8 cellular contexts compared by ENCODE assay signal in the genomic region with DNA sequence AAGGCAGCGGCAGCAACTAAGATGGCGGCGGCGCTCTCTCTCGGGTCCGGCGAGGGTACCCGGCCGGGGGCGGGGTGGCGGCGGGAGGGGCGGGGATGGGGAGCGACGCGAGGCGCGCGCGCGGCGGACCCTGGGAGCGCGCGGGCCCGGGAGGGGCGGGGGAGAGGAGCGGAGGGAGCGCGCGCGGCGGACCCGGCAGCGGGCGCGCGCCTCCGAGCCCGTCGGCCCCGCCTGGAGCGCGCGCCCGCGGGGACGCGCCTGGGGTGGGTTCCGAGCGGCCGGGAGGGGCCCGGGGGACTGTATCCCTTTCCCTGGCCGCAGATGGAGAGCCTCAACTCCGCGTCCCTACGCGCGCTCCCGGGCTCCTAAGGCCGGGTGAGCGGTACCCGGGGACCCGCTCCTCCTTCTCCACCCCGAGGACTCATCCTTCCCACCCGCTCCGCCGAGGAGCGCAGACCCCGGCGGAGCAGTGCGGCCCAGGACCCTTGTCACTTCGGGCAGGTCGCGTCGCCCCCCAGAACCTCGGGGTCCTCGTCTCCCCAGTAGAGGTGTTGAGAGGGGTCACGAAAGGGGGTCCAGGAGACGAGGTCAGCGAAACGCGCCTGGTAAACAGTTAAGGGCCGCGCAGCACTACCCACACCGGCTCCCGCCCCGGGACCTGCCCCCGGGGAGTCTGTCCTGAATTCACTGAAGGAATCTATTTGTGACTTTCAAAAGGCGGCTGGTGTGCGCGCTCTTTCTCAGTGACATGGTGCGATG. TPM values are rescaled to one million over a fixed set of nuclear protein-coding genes. Genes with fewer than 3 reads are reported as not detected.
DNase-seq lines count a peak whose midpoint lies in the region; ATAC-seq and TF ChIP-seq lines count a peak whose summit lies in the region.

A gene (minus strand): TSS at position 23 of the 759 bp plus-strand sequence. CDS start 232 bp downstream, outside the sequence.

- no peak within 1 kb of the TSS for H3K23ac ChIP-seq in H9 (ENCODE audit: insufficient read length, low read depth, low read length)

- no peak within 1 kb of the TSS for H4K5ac ChIP-seq in H9 (ENCODE audit: insufficient read length, low read depth, low read length)

- H3K4me3 ChIP-seq in psoas muscle (peak within 1 kb of the TSS; percentile 73), upper lobe of right lung (peak within 1 kb of the TSS; percentile 79)

- H3K79me2 ChIP-seq in H9 (ENCODE audit: insufficient read depth, low read length) = peaks cover 17% of the 10 kb centered on the region; the same call in 1 of the 2 replicates

- WGBS in H9 (ENCODE audit: extremely low coverage, insufficient read length, low lambda C conversion rate) = no CpG with 5 or more reads among the region's 93 CpGs
- WGBS in psoas muscle, 3 donors = 1 to 2% (median 2%) methylated on average over 32 to 93 of the region's 93 CpGs

- H3K9me3 ChIP-seq in H9 (ENCODE audit: control insufficient read depth, low read depth, low read length) (no peaks in the 10 kb centered on the region), psoas muscle (no peaks in the 10 kb centered on the region), upper lobe of right lung (no peaks in the 10 kb centered on the region)

- peak within 1 kb of the TSS; percentile 77 for H3K9ac ChIP-seq in H9 (ENCODE audit: extremely low read depth, insufficient read length, low read length)

- no peak within 1 kb of the TSS for H3T11ph ChIP-seq in H9 (ENCODE audit: low read length)

- H2BK20ac ChIP-seq in H9 (ENCODE audit: low read depth, low read length, poor library complexity, severe bottlenecking) = no peak within 1 kb of the TSS

- H3K18ac ChIP-seq in H9 (ENCODE audit: insufficient read length, low read depth, low read length) = peak within 1 kb of the TSS; percentile 57

- no peaks in the 10 kb centered on the region; a peak in 2 of 5 replicates for H3K9me3 Mint-ChIP-seq in H9

- H2BK120ac ChIP-seq in H9 (ENCODE audit: low read depth, low read length, poor library complexity, severe bottlenecking) = no peak within 1 kb of the TSS

- H3K27me3 ChIP-seq in H9 (ENCODE audit: insufficient read depth, low read length) = peaks cover 6% of the 10 kb centered on the region; the same call in 1 of the 2 replicates
- no peaks in the 10 kb centered on the region for H3K27me3 ChIP-seq in psoas muscle (ENCODE audit: insufficient read depth in 3 of 3, low read length in 2 of 3)
- H3K27me3 ChIP-seq in upper lobe of right lung = no peaks in the 10 kb centered on the region

- peaks cover 0 to 3% (median 3%) of the 10 kb centered on the region in 3 experiments; a peak in 5 of 7 replicates for H3K36me3 Mint-ChIP-seq in H9 (ENCODE audit: insufficient read depth in 1 of 3, low read depth in 3 of 3)

- no peak within 1 kb of the TSS for H2BK5ac ChIP-seq in H9 (ENCODE audit: insufficient read length, low read length)

- H3K27me3 Mint-ChIP-seq in H9 (ENCODE audit: low read depth) = peaks cover 39% of the 10 kb centered on the region

- H2AFZ ChIP-seq in H9 (ENCODE audit: low read length) = no peak within 1 kb of the TSS

- H3K23me2 ChIP-seq in H9 (ENCODE audit: insufficient read length, low read depth, low read length, poor library complexity, severe bottlenecking) = peaks cover 18% of the 10 kb centered on the region

- peak within 1 kb of the TSS; percentile 94 to 97 for H3K4me3 Mint-ChIP-seq in H9

- no peak within 1 kb of the TSS for H3K4ac ChIP-seq in H9 (ENCODE audit: low read depth, low read length)

- H4K20me1 ChIP-seq in H9 (ENCODE audit: control insufficient read depth, insufficient read depth, insufficient read length) = no peaks in the 10 kb centered on the region

- intact Hi-C loops in T-helper 2 cell treated with Interferon-gamma antibody and Interleukin-4, amounts not matched to agents 100 ng/mL and 5 ng/mL, for 36 hours (cut with micrococcal nuclease) = loop anchor here (1.0 to 10.0 kb wide), 6 partner anchors 24 to 871 kb away; a partner anchor contains a TSS
- intact Hi-C loops in left ventricle myocardium superior (cut with micrococcal nuclease) = no loop called here
- intact Hi-C loops in psoas muscle (cut with DNase I) = loop anchor here in 1 of 2 donors (5.0 kb wide), 1 partner anchor 43 kb away; no protein-coding TSS in a partner anchor
- intact Hi-C loops in upper lobe of right lung (cut with DNase I) = no loop called here

- H3K79me1 ChIP-seq in H9 (ENCODE audit: insufficient read depth, low read depth, low read length, poor library complexity, severe bottlenecking) = no peaks in the 10 kb centered on the region

- no peak within 1 kb of the TSS for H2AK5ac ChIP-seq in H9 (ENCODE audit: insufficient read length, low read length)

- H3K27ac Mint-ChIP-seq in H9 = peak within 1 kb of the TSS; percentile 47 to 82 (median 64); a peak in 4 of 7 replicates

- peaks cover 39 to 45% of the 10 kb centered on the region in 2 experiments for H3K4me1 Mint-ChIP-seq in H9

- no peak within 1 kb of the TSS for H3K27ac ChIP-seq in H9 (ENCODE audit: insufficient read length, low read depth, low read length)
- peak within 1 kb of the TSS; percentile 83 for H3K27ac ChIP-seq in psoas muscle
- peak within 1 kb of the TSS; percentile 69 for H3K27ac ChIP-seq in upper lobe of right lung

- no peak within 1 kb of the TSS for H4K8ac ChIP-seq in H9 (replicated peaks; ENCODE audit: insufficient read length, low read depth, low read length)

- no peaks in the 10 kb centered on the region for H3K36me3 ChIP-seq in psoas muscle (ENCODE audit: insufficient read depth in 1 of 2, low read depth in 1 of 2)
- H3K36me3 ChIP-seq in upper lobe of right lung = no peaks in the 10 kb centered on the region

- no peak within 1 kb of the TSS for H2BK15ac ChIP-seq in H9 (ENCODE audit: low read depth, low read length)

- H3K4me2 ChIP-seq in H9 (ENCODE audit: insufficient read depth, insufficient read length, low read length) = peak within 1 kb of the TSS; percentile 92

- peak within 1 kb of the TSS; percentile 90 for H3K14ac ChIP-seq in H9 (ENCODE audit: insufficient read depth, low read length)

- H4K91ac ChIP-seq in H9 (ENCODE audit: insufficient read length, low read depth, low read length) = no peak within 1 kb of the TSS

- H3K4me1 ChIP-seq in H9 (ENCODE audit: insufficient read depth, low read length) (peaks cover 5% of the 10 kb centered on the region; the same call in 1 of the 2 replicates), psoas muscle (peaks cover 36% of the 10 kb centered on the region), upper lobe of right lung (peaks cover 25% of the 10 kb centered on the region)

- ATAC-seq in left ventricle myocardium superior (peak; percentile 87), psoas muscle (peak; percentile 69 to 83 (median 78)), upper lobe of right lung (peak; percentile 90)

- peak within 1 kb of the TSS; percentile 29 for H2BK12ac ChIP-seq in H9 (ENCODE audit: insufficient read length, low read depth, low read length)

- DNase-seq in DMS153 (lab: John Stamatoyannopoulos, UW) = peak; percentile 78
- peak; percentile 92 for DNase-seq in H9
- DNase-seq in NCI-H1092 (lab: John Stamatoyannopoulos, UW) = peak; percentile 87
- peak in 53 of 56 donors; percentile 42 to 93 (median 79) for DNase-seq in amygdala (lab: John Stamatoyannopoulos, UW)
- DNase-seq in left ventricle myocardium superior = peak; percentile 95
- peak; percentile 93 to 95 for DNase-seq in psoas muscle
- peak; percentile 94 for DNase-seq in upper lobe of right lung

- no peak within 1 kb of the TSS for H3K56ac ChIP-seq in H9 (ENCODE audit: insufficient read length, low read depth, low read length)

- TF ChIP-seq CTCF in H9 (conservative IDR thresholded peaks at IDR 0.05) (no peak), psoas muscle (IDR thresholded peaks at IDR 0.05) (no peak), upper lobe of right lung (IDR thresholded peaks at IDR 0.05) (no peak)

RNA-seq across cellular contexts. Expression of the gene that starts here (rescaled TPM):
- 100 and 101 TPM in 2 replicates for total RNA-seq in H9 (2021)
- total RNA-seq in T-helper 2 cell treated with Interferon-gamma antibody and Interleukin-4, amounts not matched to agents 100 ng/mL and 5 ng/mL, for 36 hours = 99.0 and 100 TPM in 2 replicates
- 54.9 TPM for total RNA-seq in left ventricle myocardium superior
- 10 to 100 TPM; 19.7 to 48.7 (median 23.8) TPM for total RNA-seq in psoas muscle
- 10 to 100 TPM in 2 of 3 donors, 1 to 10 TPM in 1; 7.3 to 11.0 (median 10.4) TPM for polyA plus RNA-seq in psoas muscle
- 71.0 TPM for total RNA-seq in upper lobe of right lung
